Comparison of ENCODE assay signal across 8 cellular contexts in genomic region chr9:95316274-95316673, GRCh38. TPM values are rescaled to one million over a fixed set of nuclear protein-coding genes. Genes with fewer than 3 reads are reported as not detected.
DNase-seq lines count a peak whose midpoint lies in the region; ATAC-seq and TF ChIP-seq lines count a peak whose summit lies in the region.

No MANE protein-coding gene starts in this region.

- no peak for TF ChIP-seq EP300 in tibial nerve (IDR thresholded peaks at IDR 0.05)

- no peaks in the 10 kb centered on the region for H3K27me3 ChIP-seq in tibial nerve

- 32 to 33% methylated on average over 3 of the region's 3 CpGs for WGBS in tibial nerve, 2 donors

- CTCF ChIA-PET in activated CD8-positive, alpha-beta T cell treated with anti-CD3 and anti-CD28 coated beads for 36 hours (lab: Charles Lee) = interaction anchor here (0.5 kb wide), 1 partner anchor 12 kb away, joined by 3 read pairs; no protein-coding TSS in a partner anchor

- no peaks in the 10 kb centered on the region for H3K36me3 ChIP-seq in tibial nerve

- peak overlapping the region; percentile 74 to 99 (median 90) for H3K4me3 ChIP-seq in tibial nerve

- H3K4me1 Mint-ChIP-seq in activated T-cell treated with anti-CD3 and anti-CD28 coated beads, Interleukin-2, amount 50 U/mL, for 72 hours (ENCODE audit: low read depth) = peaks cover 44% of the 10 kb centered on the region
- peaks cover 17% of the 10 kb centered on the region for H3K4me1 Mint-ChIP-seq in activated CD8-positive, alpha-beta T cell treated with anti-CD3 and anti-CD28 coated beads for 36 hours (ENCODE audit: low read depth)
- H3K4me1 Mint-ChIP-seq in immature natural killer cell = peaks cover 14 to 17% of the 10 kb centered on the region in 2 donors

- TF ChIP-seq POLR2A in tibial nerve (IDR thresholded peaks at IDR 0.05) = no peak

- no peak for ATAC-seq in activated T-cell treated with anti-CD3 and anti-CD28 coated beads, Interleukin-2, amount 50 U/mL, for 72 hours (replicated peaks in 1 of 2)
- ATAC-seq in activated CD8-positive, alpha-beta T cell treated with anti-CD3 and anti-CD28 coated beads for 36 hours = no peak
- no peak for ATAC-seq in GM18861 (IDR thresholded peaks at IDR 0.05; ENCODE audit: unreplicated experiment)

- peaks cover 0 to 2% of the 10 kb centered on the region in 2 donors for H3K36me3 Mint-ChIP-seq in activated T-cell treated with anti-CD3 and anti-CD28 coated beads, Interleukin-2, amount 50 U/mL, for 72 hours (ENCODE audit: insufficient read depth in 2 of 2)
- H3K36me3 Mint-ChIP-seq in activated CD8-positive, alpha-beta T cell treated with anti-CD3 and anti-CD28 coated beads for 36 hours (ENCODE audit: low read depth) = no peaks in the 10 kb centered on the region
- H3K36me3 Mint-ChIP-seq in immature natural killer cell = no peaks in the 10 kb centered on the region

- no peak for TF ChIP-seq CTCF in activated CD8-positive, alpha-beta T cell treated with anti-CD3 and anti-CD28 coated beads for 36 hours (IDR thresholded peaks at IDR 0.05)
- no peak for TF ChIP-seq CTCF in tibial nerve (IDR thresholded peaks at IDR 0.05)

- H3K4me1 ChIP-seq in tibial nerve = peaks cover 0 to 19% (median 4%) of the 10 kb centered on the region in 4 donors

- peaks cover 23% of the 10 kb centered on the region for H3K27me3 Mint-ChIP-seq in activated T-cell treated with anti-CD3 and anti-CD28 coated beads, Interleukin-2, amount 50 U/mL, for 72 hours (ENCODE audit: low read depth)
- peaks cover 10% of the 10 kb centered on the region for H3K27me3 Mint-ChIP-seq in activated CD8-positive, alpha-beta T cell treated with anti-CD3 and anti-CD28 coated beads for 36 hours
- H3K27me3 Mint-ChIP-seq in immature natural killer cell (ENCODE audit: low read depth in 3 of 3) = peaks cover 4 to 7% (median 7%) of the 10 kb centered on the region in 3 donors

- H3K4me3 Mint-ChIP-seq in activated T-cell treated with anti-CD3 and anti-CD28 coated beads, Interleukin-2, amount 50 U/mL, for 72 hours = peak overlapping the region; percentile 85 to 89
- peak overlapping the region; percentile 87 for H3K4me3 Mint-ChIP-seq in activated CD8-positive, alpha-beta T cell treated with anti-CD3 and anti-CD28 coated beads for 36 hours
- H3K4me3 Mint-ChIP-seq in immature natural killer cell = peak overlapping the region; percentile 88 to 95 (median 92)

- intact Hi-C loops in activated CD8-positive, alpha-beta T cell treated with anti-CD3 and anti-CD28 coated beads for 36 hours (cut with micrococcal nuclease) = no loop called here

- DNase-seq in activated T-cell treated with anti-CD3 and anti-CD28 coated beads, Interleukin-2, amount 50 U/mL, for 72 hours = no peak
- no peak for DNase-seq in activated T-cell treated with anti-CD3 and anti-CD28 coated beads, Interleukin-2, amount 50 U/mL, for 1 hour
- no peak for DNase-seq in activated CD8-positive, alpha-beta T cell treated with anti-CD3 and anti-CD28 coated beads for 36 hours
- DNase-seq in immature natural killer cell = no peak
- DNase-seq in tibial nerve (ENCODE audit: low spot score in 2 of 2) = no peak
- no peak for DNase-seq in HUDEP-2 (lab: John Stamatoyannopoulos, UW; ENCODE audit: unreplicated experiment in 76 of 76)
- DNase-seq in 8988T = no peak

- H3K9me3 Mint-ChIP-seq in activated T-cell treated with anti-CD3 and anti-CD28 coated beads, Interleukin-2, amount 50 U/mL, for 72 hours = no peaks in the 10 kb centered on the region
- H3K9me3 Mint-ChIP-seq in activated CD8-positive, alpha-beta T cell treated with anti-CD3 and anti-CD28 coated beads for 36 hours = no peaks in the 10 kb centered on the region
- no peaks in the 10 kb centered on the region for H3K9me3 Mint-ChIP-seq in immature natural killer cell

- POLR2A ChIA-PET in activated CD8-positive, alpha-beta T cell treated with anti-CD3 and anti-CD28 coated beads for 36 hours (lab: Charles Lee) = interaction anchor here (0.6 to 1.1 kb wide), 2 partner anchors 415 to 648 kb away, joined by 3 to 4 read pairs; no protein-coding TSS in a partner anchor

- peak overlapping the region; percentile 77 for H3K27ac Mint-ChIP-seq in activated T-cell treated with anti-CD3 and anti-CD28 coated beads, Interleukin-2, amount 50 U/mL, for 72 hours
- H3K27ac Mint-ChIP-seq in activated CD8-positive, alpha-beta T cell treated with anti-CD3 and anti-CD28 coated beads for 36 hours = peak overlapping the region; percentile 82
- H3K27ac Mint-ChIP-seq in immature natural killer cell = peak overlapping the region in 5 of 6 donors; percentile 73 to 84 (median 79)

- no peaks in the 10 kb centered on the region for H3K9me3 ChIP-seq in tibial nerve

- H3K27ac ChIP-seq in tibial nerve = peak overlapping the region in 3 of 4 donors; percentile 90 to 92 (median 92)

RNA-seq across cellular contexts. Expression of gene FANCC, which starts 1.2 kb away (rescaled TPM):
- total RNA-seq in activated T-cell treated with anti-CD3 and anti-CD28 coated beads, Interleukin-2, amount 50 U/mL, for 72 hours = 10 to 100 TPM; 13.6 to 15.6 TPM
- total RNA-seq in activated CD8-positive, alpha-beta T cell treated with anti-CD3 and anti-CD28 coated beads for 36 hours = 10 to 100 TPM; 11.5 to 12.4 TPM
- 1 to 10 TPM; 2.4 to 3.4 (median 3.3) TPM for polyA plus RNA-seq in immature natural killer cell
- 10 to 100 TPM in 2 of 4 donors, 1 to 10 TPM in 2; 6.5 to 12.6 (median 10.2) TPM for total RNA-seq in tibial nerve
